In genomic region chr7:68441610-68442009, GRCh38 we compare ENCODE assay signal across 17 cellular contexts.
"Had no signal": no experiment of that assay in that cellular context is flagged by ENCODE, and none has a peak within 500 bp of the region (broad histone marks: within the 10 kb centered on the region; RNA-seq: fewer than 3 reads in every experiment).

No MANE protein-coding gene starts in this region.

- H3K36me3 ChIP-seq: adrenal gland had no signal

- H3K27ac ChIP-seq: adrenal gland had no signal

- H3K27me3 ChIP-seq: adrenal gland had no signal

- H3K4me3 ChIP-seq: adrenal gland had no signal

- DNase-seq: activated CD4-positive, alpha-beta T cell treated with anti-CD3 and anti-CD28 coated beads for 48 hours; activated CD4-positive, alpha-beta T cell treated with anti-CD3 and anti-CD28 coated beads, Interleukin-2, amount 50 U/mL, for 4 hours; activated CD4-positive, CD25-positive, alpha-beta regulatory T cell treated with anti-CD3 and anti-CD28 coated beads, Interleukin-2, amount 50 U/mL, for 72 hours; activated CD8-positive, alpha-beta memory T cell treated with anti-CD3 and anti-CD28 coated beads, Interleukin-2, amount 50 U/mL, for 48 hours; activated naive CD4-positive, alpha-beta T cell treated with anti-CD3 and anti-CD28 coated beads, Interleukin-2, amount 50 U/mL, for 16 hours; activated naive CD8-positive, alpha-beta T cell treated with anti-CD3 and anti-CD28 coated beads, Interleukin-2, amount 10 ng/mL, durations not matched to agents 7 days and 5 days; activated T-cell treated with anti-CD3 and anti-CD28 coated beads, Interleukin-2, amount 50 U/mL, for 1 hour; adrenal gland; anterior cingulate cortex; cerebellar nuclear complex; Kasumi-1; NCI-H2029 treated with DMSO at 0.1 percent for 48 hours; NCI-H226; NCI-H510A treated with DMSO at 0.1 percent for 48 hours; NCI-H774; PC-3; SHP77 treated with DMSO at 0.1 percent for 48 hours had no signal

- H3K4me1 ChIP-seq: adrenal gland had no signal

- H3K9me3 ChIP-seq: adrenal gland had no signal
